ENCODE assay signal across 9 cellular contexts in genomic region chr3:53250881-53251605, GRCh38. TPM values are rescaled to one million over a fixed set of nuclear protein-coding genes. Genes with fewer than 3 reads are reported as not detected.
A peak's percentile ranks its signal among the peaks of the same experiment; 100 is the strongest.
DNase-seq lines count a peak whose midpoint lies in the region; ATAC-seq, FAIRE-seq and TF ChIP-seq lines count a peak whose summit lies in the region.
"Had no signal": no experiment of that assay in that cellular context is flagged by ENCODE, and none has a peak within 500 bp of the region (broad histone marks: within the 10 kb centered on the region; RNA-seq: fewer than 3 reads in every experiment).

No MANE protein-coding gene starts in this region.

- SMC1A ChIA-PET in GM12878 (lab: Charles Lee; ENCODE audit: uncharacterized antibody, unreplicated experiment), result interaction anchor here (0.7 to 1.5 kb wide), 2 partner anchors 30 to 36 kb away, joined by 3 to 6 read pairs; no protein-coding TSS in a partner anchor

- no TSS peak for BruUV-seq in GM12878 (replicated peaks; lab: Mats Ljungman, UMichigan)

- intact Hi-C loops in GM12878 (cut with micrococcal nuclease; ENCODE audit: unreplicated experiment) (no loop called here), body of pancreas (cut with DNase I) (no loop called here)

- H4K20me1 ChIP-seq in BLaER1 (peaks cover 97% of the 10 kb centered on the region), GM12878 (ENCODE audit: control insufficient read depth, insufficient read depth) (peaks cover 11% of the 10 kb centered on the region)

- 75% methylated on average over 4 of the region's 4 CpGs for WGBS in GM12878 (ENCODE audit: insufficient coverage, insufficient replicate concordance, low lambda C conversion rate, missing lambda C conversion rate)
- 79 to 90% methylated on average over 2 to 4 of the region's 4 CpGs for WGBS in body of pancreas, 2 donors

- no peak for FAIRE-seq in GM12878 (lab: Jason Lieb, UNC)

- POLR2A ChIA-PET in GM12878 (lab: Charles Lee), result no interaction called here

- H3K9me3 Mint-ChIP-seq in HFFc6, result no peaks in the 10 kb centered on the region

- no peak for ATAC-seq in GM12878
- ATAC-seq in body of pancreas, result no peak
- ATAC-seq in HG03196 (IDR thresholded peaks at IDR 0.05; ENCODE audit: unreplicated experiment), result no peak
- ATAC-seq in HG02610 (IDR thresholded peaks at IDR 0.05; ENCODE audit: unreplicated experiment), result no peak

- TF ChIP-seq POLR2A in GM12878 (IDR thresholded peaks at IDR 0.05; ENCODE audit: low read depth, low read length) (no peak), body of pancreas (IDR thresholded peaks at IDR 0.05) (no peak)

- peak overlapping the region; percentile 98 for H3K4me2 ChIP-seq in BLaER1
- H3K4me2 ChIP-seq in GM12878 (ENCODE audit: control insufficient read depth, insufficient read depth), result peak overlapping the region; percentile 10; the same call in 1 of the 2 replicates

- peaks cover 8% of the 10 kb centered on the region for H3K9me3 ChIP-seq in BLaER1
- H3K9me3 ChIP-seq in GM12878 (replicated peaks; ENCODE audit: control insufficient read depth, insufficient read depth, low read length), result no peaks in the 10 kb centered on the region
- no peaks in the 10 kb centered on the region for H3K9me3 ChIP-seq in body of pancreas

- peak overlapping the region; percentile 67 for H3K27ac Mint-ChIP-seq in HFFc6

- no peak for TF ChIP-seq EP300 in GM12878 (IDR thresholded peaks at IDR 0.05; ENCODE audit: borderline replicate concordance in 1 of 2, control insufficient read depth in 1 of 2, low read depth in 2 of 2, low read length in 2 of 2)

- no peak overlapping the region for H2AFZ ChIP-seq in GM12878 (ENCODE audit: control insufficient read depth, low read depth, low read length)

- RAD21 ChIA-PET in GM12878 (lab: Charles Lee; ENCODE audit: unreplicated experiment), result no interaction called here

- H3K27me3 ChIP-seq in BLaER1 (no peaks in the 10 kb centered on the region), GM12878 (replicated peaks in 1 of 2; ENCODE audit: control insufficient read depth in 2 of 2, insufficient read depth in 2 of 2, low read length in 1 of 2) (no peaks in the 10 kb centered on the region), body of pancreas (no peaks in the 10 kb centered on the region)

- peak overlapping the region; percentile 97 for H3K4me3 Mint-ChIP-seq in HFFc6

- in situ Hi-C loops in GM12878 (cut with MboI), result no loop called here

- TF ChIP-seq CTCF in HFFc6 (IDR thresholded peaks at IDR 0.05), result no peak
- TF ChIP-seq CTCF in GM12878 (IDR thresholded peaks at IDR 0.05 in 2 of 3, conservative IDR thresholded peaks at IDR 0.05 in 1 of 3; ENCODE audit: control insufficient read depth in 2 of 3, extremely low read depth in 1 of 3, insufficient read depth in 1 of 3, low read depth in 3 of 3, low read length in 3 of 3), result no peak
- TF ChIP-seq CTCF in body of pancreas (IDR thresholded peaks at IDR 0.05), result no peak

- H3K4me1 Mint-ChIP-seq in HFFc6 (ENCODE audit: low read depth), result peaks cover 62% of the 10 kb centered on the region

- CTCF ChIA-PET in GM12878 (lab: Yijun Ruan, JAX), result interaction anchor here (0.5 to 1.1 kb wide), 3 partner anchors 117 to 567 kb away, joined by 3 read pairs; no protein-coding TSS in a partner anchor

- peaks cover 7% of the 10 kb centered on the region for H3K27me3 Mint-ChIP-seq in HFFc6 (ENCODE audit: insufficient read depth)

- peaks cover 51% of the 10 kb centered on the region for H3K36me3 Mint-ChIP-seq in HFFc6 (ENCODE audit: low read depth)

- H3K27ac ChIP-seq in BLaER1 (peak overlapping the region; percentile 82), GM12878 (ENCODE audit: control insufficient read depth, insufficient read depth) (no peak overlapping the region; the same call in 1 of the 2 replicates), body of pancreas (peak overlapping the region in 2 of 4 donors; percentile 22 to 94)

- H3K79me2 ChIP-seq in GM12878 (ENCODE audit: control insufficient read depth, insufficient read depth, low read length), result peaks cover 88% of the 10 kb centered on the region

- H3K4me1 ChIP-seq in BLaER1 (peaks cover 74% of the 10 kb centered on the region), GM12878 (ENCODE audit: control insufficient read depth, insufficient read depth, low read length) (peaks cover 29% of the 10 kb centered on the region), body of pancreas (peaks cover 58% of the 10 kb centered on the region)

- H3K9ac ChIP-seq in BLaER1 (peak overlapping the region; percentile 8; the same call in 1 of the 2 replicates), GM12878 (ENCODE audit: control insufficient read depth, insufficient read depth, low read length) (no peak overlapping the region)

- H3K4me3 ChIP-seq in BLaER1, result no peak overlapping the region
- H3K4me3 ChIP-seq in GM12878, result 0 out of 2 replicates have a peak overlapping the region, but pooled peaks have one; percentile 92
- no peak overlapping the region for H3K4me3 ChIP-seq in body of pancreas

- DNase-seq in HFFc6 (no peak), GM12878 (ENCODE audit: low read depth, low spot score) (no peak), medulla oblongata (ENCODE audit: extremely low spot score) (peak; percentile 44), body of pancreas (no peak)
- no peak for DNase-seq in activated effector memory CD4-positive, alpha-beta T cell treated with Interleukin-2 at 50 U/mL for 16 hours
- DNase-seq: T-helper 9 cell had no signal

- no peak for TF ChIP-seq RAD21 in GM12878 (IDR thresholded peaks at IDR 0.05; ENCODE audit: insufficient read depth, low read depth, low read length)

- H3K36me3 ChIP-seq in BLaER1 (peaks cover 21% of the 10 kb centered on the region), GM12878 (ENCODE audit: control insufficient read depth in 2 of 2, insufficient read depth in 2 of 2, low read length in 1 of 2) (no peaks in the 10 kb centered on the region), body of pancreas (replicated peaks in 1 of 2; ENCODE audit: insufficient read depth in 1 of 2, low read depth in 2 of 2) (no peaks in the 10 kb centered on the region)

TF ChIP-seq in GM12878, 131 proteins besides CTCF, POLR2A, EP300 and RAD21:
- TF ChIP-seq FOXK2 (IDR thresholded peaks at IDR 0.05) (no peak), ZSCAN29 (IDR thresholded peaks at IDR 0.05) (no peak), TCF12 (IDR thresholded peaks at IDR 0.05; ENCODE audit: low read depth, low read length) (no peak), HDGF (IDR thresholded peaks at IDR 0.05) (no peak), MYC (IDR thresholded peaks at IDR 0.05; ENCODE audit: insufficient read depth, insufficient read length, insufficient replicate concordance, low read length, severe bottlenecking) (no peak)

RNA-seq across cellular contexts. Expression of gene TKT, which starts 4.8 kb away (rescaled TPM):
- total RNA-seq in HFFc6 (2021; fragmentation: NEBNext Ultra II Directional; extraction: Animal tissue kit (Norgen Biotek cat#: 25700)), result 100 to 1,000 TPM; 335 to 562 (median 471) TPM
- total RNA-seq in GM12878 (2013; cell fraction: nucleolus; rRNA removed), result 106 and 122 TPM in 2 replicates
- 331 and 385 TPM in 2 replicates for total RNA-seq in GM12878 (2014; rRNA removed)
- total RNA-seq in GM12878 (2014; rRNA removed; fragmentation: Illumina TruSeq; extraction: Trizol), result 128 and 136 TPM in 2 replicates
- 331 and 349 TPM in 2 replicates for total RNA-seq in GM12878 (2021)
- polyA plus RNA-seq in GM12878 (2011; ENCODE audit: low read depth), result 70.6 TPM
- 37.2 and 113 TPM in 2 replicates for polyA plus RNA-seq in GM12878 (2011; rRNA removed)
- polyA plus RNA-seq in GM12878 (2011; cell fraction: cytosol; rRNA removed), result 108 and 112 TPM in 2 replicates
- polyA plus RNA-seq in GM12878 (2011; cell fraction: nucleus; rRNA removed), result 176 and 234 TPM in 2 replicates
- 182 and 245 TPM in 2 replicates for polyA plus RNA-seq in GM12878 (2012)
- 49.7 and 140 TPM in 2 replicates for polyA plus RNA-seq in GM12878 (2014; fragmentation: Illumina TruSeq; extraction: Trizol)
- 10 to 100 TPM; 56.4 to 98.3 TPM for polyA plus RNA-seq in GM12878 (2014; fragmentation: Nextera tagmentation; extraction: Ambion mirVana)
- polyA plus RNA-seq in GM12878 (2014; rRNA removed), result 238 and 298 TPM in 2 replicates
- 100 to 1,000 TPM; 147 to 156 TPM for polyA plus RNA-seq in GM12878 (2016; fragmentation: Nextera tagmentation; extraction: Ambion mirVana)
- polyA minus RNA-seq in GM12878 (2011; rRNA and poly(A)+ RNA removed), result 84.9 and 143 TPM in 2 replicates
- polyA minus RNA-seq in GM12878 (2011; cell fraction: cytosol; rRNA and poly(A)+ RNA removed), result 96.5 and 97.3 TPM in 2 replicates
- polyA minus RNA-seq in GM12878 (2011; cell fraction: nucleus; rRNA and poly(A)+ RNA removed), result 44.6 and 71.2 TPM in 2 replicates
- total RNA-seq in body of pancreas, result 100 to 1,000 TPM in 1 of 2 donors, 10 to 100 TPM in 1; 96.6 to 208 TPM
